Comparison of ENCODE assay signal across 8 cellular contexts in genomic region chr22:20299736-20300136, GRCh38. TPM values are rescaled to one million over a fixed set of nuclear protein-coding genes. Genes with fewer than 3 reads are reported as not detected.
DNase-seq lines count a peak whose midpoint lies in the region; ATAC-seq, FAIRE-seq and TF ChIP-seq lines count a peak whose summit lies in the region.

No MANE protein-coding gene starts in this region.

- no peaks in the 10 kb centered on the region for H3K27me3 ChIP-seq in ascending aorta
- H3K27me3 ChIP-seq in thymus (ENCODE audit: control insufficient read depth, insufficient read depth): peaks cover 2% of the 10 kb centered on the region

- no peak for FAIRE-seq in D721Med (lab: Jason Lieb, UNC)

- intact Hi-C loops in ascending aorta (cut with DNase I): no loop called here

- H3K4me3 Mint-ChIP-seq in HFFc6: no peak overlapping the region; the same call in 1 of the 2 replicates

- peak overlapping the region; percentile 40 for H3K4me3 ChIP-seq in Jurkat, Clone E6-1 (ENCODE audit: low read length)
- H3K4me3 ChIP-seq in ascending aorta (peak overlapping the region; percentile 66 to 70), thymus (ENCODE audit: low read length) (peak overlapping the region; percentile 57)

- peak; percentile 21 for ATAC-seq in GM18867 (IDR thresholded peaks at IDR 0.05; ENCODE audit: unreplicated experiment)

- H3K36me3 ChIP-seq in ascending aorta (no peaks in the 10 kb centered on the region), thymus (ENCODE audit: control insufficient read depth, insufficient read depth) (no peaks in the 10 kb centered on the region)

- no peaks in the 10 kb centered on the region for H3K9me3 ChIP-seq in ascending aorta
- H3K9me3 ChIP-seq in thymus (ENCODE audit: control insufficient read depth): no peaks in the 10 kb centered on the region

- H3K36me3 Mint-ChIP-seq in HFFc6 (ENCODE audit: low read depth): no peaks in the 10 kb centered on the region

- H3K27ac ChIP-seq in ascending aorta (no peak overlapping the region), thymus (ENCODE audit: low read depth) (no peak overlapping the region)

- TF ChIP-seq CTCF in ascending aorta (IDR thresholded peaks at IDR 0.05) (no peak), HFFc6 (IDR thresholded peaks at IDR 0.05) (no peak), D721Med (IDR thresholded peaks at IDR 0.05; ENCODE audit: insufficient read depth, missing control alignments) (no peak), GM10266 (IDR thresholded peaks at IDR 0.05; ENCODE audit: control insufficient read depth, insufficient read depth, low read depth, missing control alignments) (no peak)

- no peak overlapping the region for H3K27ac Mint-ChIP-seq in HFFc6

- peaks cover 3 to 12% of the 10 kb centered on the region in 2 donors for H3K4me1 ChIP-seq in ascending aorta
- H3K4me1 ChIP-seq in thymus (ENCODE audit: control insufficient read depth, insufficient read depth, low read length): peaks cover 10% of the 10 kb centered on the region

- peaks cover 33% of the 10 kb centered on the region for H3K27me3 Mint-ChIP-seq in HFFc6 (ENCODE audit: insufficient read depth)

- WGBS in thymus: under 1% methylated on average over 54 of the region's 54 CpGs

- DNase-seq in Jurkat, Clone E6-1 (ENCODE audit: low read depth, low spot score): no peak
- no peak for DNase-seq in ascending aorta (ENCODE audit: low spot score in 2 of 2)
- peak; percentile 25 for DNase-seq in kidney tubule cell (ENCODE audit: low spot score)
- DNase-seq in HFFc6: no peak
- DNase-seq in D721Med (ENCODE audit: insufficient read length, low spot score): no peak
- no peak for DNase-seq in GM10266 (ENCODE audit: extremely low spot score)

- no peaks in the 10 kb centered on the region for H3K4me1 Mint-ChIP-seq in HFFc6 (ENCODE audit: low read depth)

- H3K9me3 Mint-ChIP-seq in HFFc6: no peaks in the 10 kb centered on the region

RNA-seq across cellular contexts. Expression of gene DGCR6L, which starts 20.1 kb away (rescaled TPM):
- polyA plus RNA-seq in Jurkat, Clone E6-1 (2012; ENCODE audit: insufficient read depth, insufficient read length): 80.2 TPM
- total RNA-seq in ascending aorta: 42.1 TPM
- polyA plus RNA-seq in thymus: 62.1 TPM
- 10 to 100 TPM; 46.3 to 52.4 (median 48.4) TPM for total RNA-seq in HFFc6 (2021; fragmentation: NEBNext Ultra II Directional; extraction: Animal tissue kit (Norgen Biotek cat#: 25700))

RNA-seq across cellular contexts. Expression of gene RTN4R, which starts 31.6 kb away (rescaled TPM):
- polyA plus RNA-seq in Jurkat, Clone E6-1 (2012; ENCODE audit: insufficient read depth, insufficient read length): 8.8 TPM
- total RNA-seq in ascending aorta: 0.43 TPM
- polyA plus RNA-seq in thymus: 1.5 TPM
- under 1 TPM; 0.14 to 0.85 (median 0.35) TPM for total RNA-seq in HFFc6 (2021; fragmentation: NEBNext Ultra II Directional; extraction: Animal tissue kit (Norgen Biotek cat#: 25700))
